1 cellular context compared by ENCODE assay signal in genomic region chr11:26753738-26754504, GRCh38.
TF ChIP-seq lines count a peak whose summit lies in the region.

No MANE protein-coding gene starts in this region.

TF ChIP-seq in GM23338, 12 proteins besides CTCF, POLR2A, EP300 and RAD21 (continued from another document):
- TF ChIP-seq ETS1 (IDR thresholded peaks at IDR 0.05) = no peak
- no peak for TF ChIP-seq NANOG (IDR thresholded peaks at IDR 0.05; ENCODE audit: borderline replicate concordance)
TF ChIP-seq in GM23338: peak in this region for 0.
